ENCODE assay signal across 1 cellular context in the genomic region with DNA sequence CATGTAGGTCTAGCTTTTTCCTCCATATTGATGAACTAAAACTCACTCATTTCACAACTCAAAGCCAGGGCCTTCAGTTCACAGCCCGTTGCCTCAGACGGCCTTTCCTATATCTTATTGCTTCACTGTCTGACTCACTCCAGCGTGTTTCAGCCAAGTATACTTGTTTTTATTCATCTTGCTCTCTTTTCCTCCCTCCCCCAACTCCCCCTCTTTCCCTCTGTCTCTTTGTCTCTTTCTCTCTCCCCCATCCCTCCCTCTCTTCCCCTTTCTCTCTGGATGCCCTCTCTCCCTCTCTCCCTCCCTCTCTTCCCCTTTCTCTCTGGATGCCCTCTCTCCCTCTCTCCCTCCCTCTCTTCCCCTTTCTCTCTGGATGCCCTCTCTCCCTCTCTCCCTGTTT.
TF ChIP-seq lines count a peak whose summit lies in the region.

No MANE protein-coding gene starts in this region.

TF ChIP-seq in IMR-90, 13 proteins besides CTCF, POLR2A, EP300 and RAD21:
- TF ChIP-seq MAZ (IDR thresholded peaks at IDR 0.05; ENCODE audit: borderline replicate concordance, low read depth, low read length), result peak; percentile 64
- peak; percentile 99 for TF ChIP-seq CEBPB (IDR thresholded peaks at IDR 0.05; ENCODE audit: low read depth, low read length)
- peak; percentile 95 for TF ChIP-seq FOS (IDR thresholded peaks at IDR 0.05; ENCODE audit: low read depth, low read length)
